ENCODE assay signal across 8 cellular contexts in the genomic region with DNA sequence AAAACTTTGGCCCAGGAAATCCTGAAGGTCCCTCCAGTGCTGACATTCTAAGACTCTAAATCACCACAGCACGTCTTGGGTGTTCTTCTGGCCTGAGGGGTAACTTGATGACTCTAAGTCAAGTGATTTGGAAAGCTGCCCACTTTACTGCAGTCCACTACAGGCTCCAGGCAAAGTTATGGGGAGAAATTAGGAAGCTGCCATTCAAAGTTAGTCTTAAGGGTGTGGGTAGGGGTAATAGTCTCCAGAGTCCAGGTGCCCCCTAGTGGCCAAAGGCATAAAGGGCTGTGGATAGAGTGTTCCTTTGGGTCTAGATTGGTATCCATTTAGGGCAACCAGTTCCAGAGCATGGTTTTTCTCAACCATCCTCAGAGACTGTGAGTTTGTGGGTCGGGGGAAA. TPM values are rescaled to one million over a fixed set of nuclear protein-coding genes. Genes with fewer than 3 reads are reported as not detected.
A peak's percentile ranks its signal among the peaks of the same experiment; 100 is the strongest.
DNase-seq lines count a peak whose midpoint lies in the region; ATAC-seq and TF ChIP-seq lines count a peak whose summit lies in the region.

No MANE protein-coding gene starts in this region.

- peaks cover 4% of the 10 kb centered on the region for H3K27me3 ChIP-seq in CD4-positive, alpha-beta T cell (ENCODE audit: control insufficient read depth, insufficient read depth, low read length)
- H3K27me3 ChIP-seq in Karpas-422 (ENCODE audit: low read length) (no peaks in the 10 kb centered on the region), psoas muscle (ENCODE audit: insufficient read depth in 3 of 3, low read length in 2 of 3) (peaks cover 0 to 15% (median 0%) of the 10 kb centered on the region in 3 donors)

- no peak overlapping the region for H2AFZ ChIP-seq in Karpas-422 (ENCODE audit: low read length)

- POLR2A ChIA-PET in CD4-positive, alpha-beta T cell (lab: Charles Lee): interaction anchor here (0.6 kb wide), 1 partner anchor 127 kb away, joined by 3 read pairs; no protein-coding TSS in a partner anchor

- no peaks in the 10 kb centered on the region for H3K9me3 ChIP-seq in CD4-positive, alpha-beta T cell (ENCODE audit: control insufficient read depth, low read length)
- H3K9me3 ChIP-seq in Karpas-422 (ENCODE audit: low read length) (no peaks in the 10 kb centered on the region), SK-N-MC (ENCODE audit: low read depth, low read length) (no peaks in the 10 kb centered on the region), psoas muscle (no peaks in the 10 kb centered on the region)

- no peaks in the 10 kb centered on the region for H3K9me3 Mint-ChIP-seq in CD4-positive, alpha-beta T cell
- H3K9me3 Mint-ChIP-seq in activated naive CD4-positive, alpha-beta T cell treated with anti-CD3 and anti-CD28 coated beads, Interleukin-2, amount 50 U/mL, for 72 hours: no peaks in the 10 kb centered on the region

- no peaks in the 10 kb centered on the region for H3K36me3 Mint-ChIP-seq in CD4-positive, alpha-beta T cell (ENCODE audit: low read depth)
- no peaks in the 10 kb centered on the region for H3K36me3 Mint-ChIP-seq in activated naive CD4-positive, alpha-beta T cell treated with anti-CD3 and anti-CD28 coated beads, Interleukin-2, amount 50 U/mL, for 72 hours

- DNase-seq in CD4-positive, alpha-beta T cell: peak; percentile 16 to 55 (median 38)
- peak; percentile 90 for DNase-seq in Karpas-422
- peak; percentile 22 for DNase-seq in SK-N-MC (ENCODE audit: low read depth, low spot score)
- DNase-seq in activated naive CD4-positive, alpha-beta T cell treated with anti-CD3 and anti-CD28 coated beads, Interleukin-2, amount 50 U/mL, for 72 hours (ENCODE audit: low spot score in 2 of 2): peak in 1 of 2 donors; percentile 54
- peak; percentile 22 to 85 (median 62) for DNase-seq in head of caudate nucleus
- peak; percentile 28 to 68 for DNase-seq in psoas muscle

- no peak overlapping the region for H3K4me2 ChIP-seq in Karpas-422 (ENCODE audit: low read depth, low read length, poor library complexity, severe bottlenecking)

- peak; percentile 49 for ATAC-seq in CD4-positive, alpha-beta T cell (ENCODE audit: poor library complexity)
- ATAC-seq in GM19395 (IDR thresholded peaks at IDR 0.05; ENCODE audit: unreplicated experiment) (peak; percentile 87), psoas muscle (peak; percentile 79 to 92 (median 84)), HG02884 (IDR thresholded peaks at IDR 0.05; ENCODE audit: unreplicated experiment) (no peak)
- peak; percentile 73 to 76 for ATAC-seq in activated naive CD4-positive, alpha-beta T cell treated with anti-CD3 and anti-CD28 coated beads, Interleukin-2, amount 50 U/mL, for 72 hours

- intact Hi-C loops in CD4-positive, alpha-beta T cell (cut with DNase I, micrococcal nuclease): loop anchor here in 1 of 2 experiments (2.0 to 10.0 kb wide), 2 partner anchors 166 to 1222 kb away; no protein-coding TSS in a partner anchor
- intact Hi-C loops in head of caudate nucleus (cut with DNase I): loop anchor here (5.0 kb wide), 1 partner anchor 165 kb away; no protein-coding TSS in a partner anchor
- intact Hi-C loops in psoas muscle (cut with DNase I): loop anchor here in 1 of 2 donors (2.0 to 5.0 kb wide), 2 partner anchors 35 to 166 kb away; no protein-coding TSS in a partner anchor

- H3K9ac ChIP-seq in Karpas-422 (ENCODE audit: low read length) (no peak overlapping the region), SK-N-MC (ENCODE audit: insufficient read length) (no peak overlapping the region)

- H3K4me1 ChIP-seq in Karpas-422 (ENCODE audit: low read length): no peaks in the 10 kb centered on the region
- H3K4me1 ChIP-seq in psoas muscle: no peaks in the 10 kb centered on the region

- CTCF ChIA-PET in CD4-positive, alpha-beta T cell (lab: Charles Lee): interaction anchor here (0.9 kb wide), 1 partner anchor 22 kb away, joined by 3 read pairs; no protein-coding TSS in a partner anchor

- H3K79me2 ChIP-seq in Karpas-422 (ENCODE audit: low read length): no peaks in the 10 kb centered on the region

- H4K20me1 ChIP-seq in Karpas-422 (ENCODE audit: insufficient read depth, low read depth, low read length): no peaks in the 10 kb centered on the region

- WGBS in psoas muscle, 3 donors: 16 to 20% (median 17%) methylated on average over 2 of the region's 2 CpGs

- H3K9me2 ChIP-seq in Karpas-422 (replicated peaks; ENCODE audit: insufficient read depth, low read length): no peaks in the 10 kb centered on the region

- H3K4me1 Mint-ChIP-seq in CD4-positive, alpha-beta T cell (ENCODE audit: low read depth): no peaks in the 10 kb centered on the region

- H3K27ac Mint-ChIP-seq in CD4-positive, alpha-beta T cell: no peak overlapping the region
- no peak overlapping the region for H3K27ac Mint-ChIP-seq in activated naive CD4-positive, alpha-beta T cell treated with anti-CD3 and anti-CD28 coated beads, Interleukin-2, amount 50 U/mL, for 72 hours

- H3K4me3 ChIP-seq in Karpas-422 (ENCODE audit: low read length) (no peak overlapping the region), SK-N-MC (no peak overlapping the region), psoas muscle (no peak overlapping the region)

- H3K36me3 ChIP-seq in Karpas-422 (ENCODE audit: insufficient read depth, low read length) (no peaks in the 10 kb centered on the region), SK-N-MC (ENCODE audit: insufficient read depth, low read length) (no peaks in the 10 kb centered on the region), psoas muscle (ENCODE audit: insufficient read depth in 1 of 2, low read depth in 1 of 2) (no peaks in the 10 kb centered on the region)

- TF ChIP-seq CTCF in CD4-positive, alpha-beta T cell (IDR thresholded peaks at IDR 0.05): peak; percentile 58
- peak; percentile 74 for TF ChIP-seq CTCF in psoas muscle (IDR thresholded peaks at IDR 0.05)

- peaks cover 4% of the 10 kb centered on the region for H3K27me3 Mint-ChIP-seq in CD4-positive, alpha-beta T cell

- no peak overlapping the region for H3K4me3 Mint-ChIP-seq in CD4-positive, alpha-beta T cell

- no peak overlapping the region for H3K27ac ChIP-seq in CD4-positive, alpha-beta T cell (ENCODE audit: low read depth, low read length)
- H3K27ac ChIP-seq in Karpas-422 (ENCODE audit: low read length) (no peak overlapping the region), SK-N-MC (no peak overlapping the region), psoas muscle (no peak overlapping the region)

RNA-seq across cellular contexts. Expression of gene SLC16A2, which starts 38.7 kb away (rescaled TPM):
- under 1 TPM; 0.16 to 0.22 TPM for total RNA-seq in CD4-positive, alpha-beta T cell
- total RNA-seq in Karpas-422 (2014; rRNA removed; shearing (Covaris generic); ENCODE audit: low replicate concordance): 0.79 TPM in 1 of 2 replicates, not detected in the other
- 1 to 10 TPM in 1 of 2 donors, under 1 TPM in 1; 0.60 to 2.2 TPM for total RNA-seq in activated naive CD4-positive, alpha-beta T cell treated with anti-CD3 and anti-CD28 coated beads, Interleukin-2, amount 50 U/mL, for 72 hours
- 1 to 10 TPM; 1.7 to 6.3 (median 3.2) TPM for total RNA-seq in psoas muscle
- polyA plus RNA-seq in psoas muscle: 1 to 10 TPM in 2 of 3 donors, under 1 TPM in 1; 0.66 to 2.3 (median 1.3) TPM
